ENCODE assay signal across 1 cellular context in the genomic region with DNA sequence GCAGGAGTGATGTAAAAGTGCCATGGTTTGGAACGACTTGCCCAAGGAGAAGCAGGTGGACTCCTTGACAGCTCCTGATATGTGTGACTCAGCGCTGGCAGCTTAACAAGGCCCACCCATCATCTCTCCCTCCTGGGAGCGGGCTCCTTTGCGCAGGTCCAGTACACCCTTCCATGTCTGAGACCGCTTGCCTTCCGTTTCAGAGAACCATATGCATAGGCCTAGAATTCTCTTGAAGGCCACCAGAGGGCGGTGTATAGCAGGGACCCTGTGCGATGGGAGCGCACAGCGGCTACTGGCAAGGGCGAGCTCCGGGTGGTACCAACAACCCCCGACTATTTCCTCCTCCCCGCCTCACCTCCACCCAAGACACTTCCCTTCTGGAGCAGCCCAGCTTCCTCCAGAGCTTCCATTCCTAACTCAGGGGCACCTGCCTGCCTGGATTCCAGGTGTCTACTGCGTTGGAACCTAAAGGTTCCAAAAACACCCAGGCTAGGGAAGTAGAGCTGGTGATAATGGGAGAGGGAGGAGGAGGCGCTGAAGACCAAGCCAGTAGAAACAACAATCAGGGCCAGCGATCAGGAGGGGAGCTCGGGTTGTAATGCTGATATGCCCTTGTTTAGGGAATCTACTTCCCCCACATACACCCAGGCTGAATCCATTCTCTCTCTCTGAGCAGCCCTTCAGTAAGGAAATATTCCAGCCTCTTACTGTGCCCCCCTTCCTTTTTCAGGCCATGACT.
TF ChIP-seq lines count a peak whose summit lies in the region.

No MANE protein-coding gene starts in this region.

TF ChIP-seq in K562, 482 proteins besides CTCF, POLR2A, EP300 and RAD21 (continued from another document and continues in another):
- TF ChIP-seq, protein P1, sequence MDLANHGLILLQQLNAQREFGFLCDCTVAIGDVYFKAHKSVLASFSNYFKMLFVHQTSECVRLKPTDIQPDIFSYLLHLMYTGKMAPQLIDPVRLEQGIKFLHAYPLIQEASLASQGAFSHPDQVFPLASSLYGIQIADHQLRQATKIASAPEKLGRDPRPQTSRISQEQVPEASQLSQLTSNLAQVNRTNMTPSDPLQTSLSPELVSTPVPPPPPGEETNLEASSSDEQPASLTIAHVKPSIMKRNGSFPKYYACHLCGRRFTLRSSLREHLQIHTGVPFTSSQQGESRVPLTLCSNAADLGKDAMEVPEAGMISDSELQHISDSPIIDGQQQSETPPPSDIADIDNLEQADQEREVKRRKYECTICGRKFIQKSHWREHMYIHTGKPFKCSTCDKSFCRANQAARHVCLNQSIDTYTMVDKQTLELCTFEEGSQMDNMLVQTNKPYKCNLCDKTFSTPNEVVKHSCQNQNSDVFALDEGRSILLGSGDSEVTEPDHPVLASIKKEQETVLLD (IDR thresholded peaks at IDR 0.05): peak; percentile 23; the same call in 1 of the 2 replicates
- TF ChIP-seq MYNN (IDR thresholded peaks at IDR 0.05) (peak; percentile 66; the same call in 1 of the 2 replicates), MYNN (CRISPR knock-in tag; IDR thresholded peaks at IDR 0.05) (no peak), CTBP1 (IDR thresholded peaks at IDR 0.05; ENCODE audit: borderline replicate concordance) (peak; percentile 96), PURB (CRISPR knock-in tag; IDR thresholded peaks at IDR 0.05; ENCODE audit: low read depth) (no peak), GTF2F1 (IDR thresholded peaks at IDR 0.05; ENCODE audit: low read depth, low read length) (0 out of 2 replicates have a peak, but pooled peaks have one; percentile 54), TCF7 (IDR thresholded peaks at IDR 0.05; ENCODE audit: borderline replicate concordance) (no peak), ETS2 (tag; IDR thresholded peaks at IDR 0.05; ENCODE audit: borderline replicate concordance, poor library complexity, severe bottlenecking) (no peak), ZBTB7A (IDR thresholded peaks at IDR 0.05; ENCODE audit: borderline replicate concordance, control insufficient read depth, low read depth, low read length) (peak; percentile 38; the same call in 1 of the 2 replicates), HEY1 (CRISPR knock-in tag; IDR thresholded peaks at IDR 0.05; ENCODE audit: borderline replicate concordance) (no peak), GTF2A2 (tag; IDR thresholded peaks at IDR 0.05) (no peak), ETV6 (IDR thresholded peaks at IDR 0.05; ENCODE audit: borderline replicate concordance in 1 of 2, low read depth in 2 of 2, low read length in 1 of 2) (peak in 1 of 2 experiments; percentile 34; a peak in 1 of 4 replicates), ETV6 (CRISPR knock-in tag; IDR thresholded peaks at IDR 0.05; ENCODE audit: borderline replicate concordance) (no peak), ZBTB17 (CRISPR knock-in tag; IDR thresholded peaks at IDR 0.05) (peak; percentile 56), TCF3 (CRISPR knock-in tag; IDR thresholded peaks at IDR 0.05) (peak; percentile 29), SMC3 (conservative IDR thresholded peaks at IDR 0.05; ENCODE audit: insufficient read depth, low read depth, low read length) (peak; percentile 82), FOXA1 (IDR thresholded peaks at IDR 0.05; ENCODE audit: borderline replicate concordance) (no peak), MYBL2 (IDR thresholded peaks at IDR 0.05; ENCODE audit: low read depth) (no peak), MYBL2 (CRISPR knock-in tag; IDR thresholded peaks at IDR 0.05; ENCODE audit: borderline replicate concordance) (no peak), NCOR1 (IDR thresholded peaks at IDR 0.05) (no peak), KDM4B (IDR thresholded peaks at IDR 0.05; ENCODE audit: borderline replicate concordance in 2 of 2, low read depth in 1 of 2) (no peak), ZNF79 (CRISPR knock-in tag; IDR thresholded peaks at IDR 0.05; ENCODE audit: low read depth) (no peak), NEUROD1 (IDR thresholded peaks at IDR 0.05; ENCODE audit: borderline replicate concordance, low read depth, low read length, partially characterized antibody) (no peak), ESRRA (IDR thresholded peaks at IDR 0.05; ENCODE audit: borderline replicate concordance, low read depth) (peak; percentile 20; the same call in 1 of the 2 replicates), C11orf30 (IDR thresholded peaks at IDR 0.05; ENCODE audit: low read depth) (peak; percentile 55), IFI16 (CRISPR knock-in tag; IDR thresholded peaks at IDR 0.05) (no peak), ELF2 (CRISPR knock-in tag; IDR thresholded peaks at IDR 0.05) (no peak), WHSC1 (IDR thresholded peaks at IDR 0.05; ENCODE audit: low read length) (no peak), RUNX1 (IDR thresholded peaks at IDR 0.05; ENCODE audit: low read depth) (no peak), STAG1 (CRISPR knock-in tag; IDR thresholded peaks at IDR 0.05; ENCODE audit: borderline replicate concordance) (no peak), SMARCE1 (IDR thresholded peaks at IDR 0.05) (peak; percentile 15; the same call in 1 of the 2 replicates)
- TF ChIP-seq, protein P2, sequence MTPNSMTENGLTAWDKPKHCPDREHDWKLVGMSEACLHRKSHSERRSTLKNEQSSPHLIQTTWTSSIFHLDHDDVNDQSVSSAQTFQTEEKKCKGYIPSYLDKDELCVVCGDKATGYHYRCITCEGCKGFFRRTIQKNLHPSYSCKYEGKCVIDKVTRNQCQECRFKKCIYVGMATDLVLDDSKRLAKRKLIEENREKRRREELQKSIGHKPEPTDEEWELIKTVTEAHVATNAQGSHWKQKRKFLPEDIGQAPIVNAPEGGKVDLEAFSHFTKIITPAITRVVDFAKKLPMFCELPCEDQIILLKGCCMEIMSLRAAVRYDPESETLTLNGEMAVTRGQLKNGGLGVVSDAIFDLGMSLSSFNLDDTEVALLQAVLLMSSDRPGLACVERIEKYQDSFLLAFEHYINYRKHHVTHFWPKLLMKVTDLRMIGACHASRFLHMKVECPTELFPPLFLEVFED (CRISPR knock-in tag; conservative IDR thresholded peaks at IDR 0.05): 0 out of 2 replicates have a peak, but pooled peaks have one; percentile 42
- TF ChIP-seq, protein P3, sequence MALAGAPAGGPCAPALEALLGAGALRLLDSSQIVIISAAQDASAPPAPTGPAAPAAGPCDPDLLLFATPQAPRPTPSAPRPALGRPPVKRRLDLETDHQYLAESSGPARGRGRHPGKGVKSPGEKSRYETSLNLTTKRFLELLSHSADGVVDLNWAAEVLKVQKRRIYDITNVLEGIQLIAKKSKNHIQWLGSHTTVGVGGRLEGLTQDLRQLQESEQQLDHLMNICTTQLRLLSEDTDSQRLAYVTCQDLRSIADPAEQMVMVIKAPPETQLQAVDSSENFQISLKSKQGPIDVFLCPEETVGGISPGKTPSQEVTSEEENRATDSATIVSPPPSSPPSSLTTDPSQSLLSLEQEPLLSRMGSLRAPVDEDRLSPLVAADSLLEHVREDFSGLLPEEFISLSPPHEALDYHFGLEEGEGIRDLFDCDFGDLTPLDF (CRISPR knock-in tag; IDR thresholded peaks at IDR 0.05): no peak
- TF ChIP-seq, protein P4, sequence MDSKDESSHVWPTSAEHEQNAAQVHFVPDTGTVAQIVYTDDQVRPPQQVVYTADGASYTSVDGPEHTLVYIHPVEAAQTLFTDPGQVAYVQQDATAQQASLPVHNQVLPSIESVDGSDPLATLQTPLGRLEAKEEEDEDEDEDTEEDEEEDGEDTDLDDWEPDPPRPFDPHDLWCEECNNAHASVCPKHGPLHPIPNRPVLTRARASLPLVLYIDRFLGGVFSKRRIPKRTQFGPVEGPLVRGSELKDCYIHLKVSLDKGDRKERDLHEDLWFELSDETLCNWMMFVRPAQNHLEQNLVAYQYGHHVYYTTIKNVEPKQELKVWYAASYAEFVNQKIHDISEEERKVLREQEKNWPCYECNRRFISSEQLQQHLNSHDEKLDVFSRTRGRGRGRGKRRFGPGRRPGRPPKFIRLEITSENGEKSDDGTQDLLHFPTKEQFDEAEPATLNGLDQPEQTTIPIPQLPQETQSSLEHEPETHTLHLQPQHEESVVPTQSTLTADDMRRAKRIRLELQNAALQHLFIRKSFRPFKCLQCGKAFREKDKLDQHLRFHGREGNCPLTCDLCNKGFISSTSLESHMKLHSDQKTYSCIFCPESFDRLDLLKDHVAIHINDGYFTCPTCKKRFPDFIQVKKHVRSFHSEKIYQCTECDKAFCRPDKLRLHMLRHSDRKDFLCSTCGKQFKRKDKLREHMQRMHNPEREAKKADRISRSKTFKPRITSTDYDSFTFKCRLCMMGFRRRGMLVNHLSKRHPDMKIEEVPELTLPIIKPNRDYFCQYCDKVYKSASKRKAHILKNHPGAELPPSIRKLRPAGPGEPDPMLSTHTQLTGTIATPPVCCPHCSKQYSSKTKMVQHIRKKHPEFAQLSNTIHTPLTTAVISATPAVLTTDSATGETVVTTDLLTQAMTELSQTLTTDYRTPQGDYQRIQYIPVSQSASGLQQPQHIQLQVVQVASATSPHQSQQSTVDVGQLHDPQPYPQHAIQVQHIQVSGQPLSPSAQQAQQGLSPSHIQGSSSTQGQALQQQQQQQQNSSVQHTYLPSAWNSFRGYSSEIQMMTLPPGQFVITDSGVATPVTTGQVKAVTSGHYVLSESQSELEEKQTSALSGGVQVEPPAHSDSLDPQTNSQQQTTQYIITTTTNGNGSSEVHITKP (IDR thresholded peaks at IDR 0.05; ENCODE audit: partially characterized antibody): peak; percentile 50
- TF ChIP-seq, protein P5, sequence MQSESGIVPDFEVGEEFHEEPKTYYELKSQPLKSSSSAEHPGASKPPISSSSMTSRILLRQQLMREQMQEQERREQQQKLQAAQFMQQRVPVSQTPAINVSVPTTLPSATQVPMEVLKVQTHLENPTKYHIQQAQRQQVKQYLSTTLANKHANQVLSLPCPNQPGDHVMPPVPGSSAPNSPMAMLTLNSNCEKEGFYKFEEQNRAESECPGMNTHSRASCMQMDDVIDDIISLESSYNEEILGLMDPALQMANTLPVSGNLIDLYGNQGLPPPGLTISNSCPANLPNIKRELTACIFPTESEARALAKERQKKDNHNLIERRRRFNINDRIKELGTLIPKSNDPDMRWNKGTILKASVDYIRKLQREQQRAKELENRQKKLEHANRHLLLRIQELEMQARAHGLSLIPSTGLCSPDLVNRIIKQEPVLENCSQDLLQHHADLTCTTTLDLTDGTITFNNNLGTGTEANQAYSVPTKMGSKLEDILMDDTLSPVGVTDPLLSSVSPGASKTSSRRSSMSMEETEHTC (IDR thresholded peaks at IDR 0.05): no peak
- TF ChIP-seq, protein P6, sequence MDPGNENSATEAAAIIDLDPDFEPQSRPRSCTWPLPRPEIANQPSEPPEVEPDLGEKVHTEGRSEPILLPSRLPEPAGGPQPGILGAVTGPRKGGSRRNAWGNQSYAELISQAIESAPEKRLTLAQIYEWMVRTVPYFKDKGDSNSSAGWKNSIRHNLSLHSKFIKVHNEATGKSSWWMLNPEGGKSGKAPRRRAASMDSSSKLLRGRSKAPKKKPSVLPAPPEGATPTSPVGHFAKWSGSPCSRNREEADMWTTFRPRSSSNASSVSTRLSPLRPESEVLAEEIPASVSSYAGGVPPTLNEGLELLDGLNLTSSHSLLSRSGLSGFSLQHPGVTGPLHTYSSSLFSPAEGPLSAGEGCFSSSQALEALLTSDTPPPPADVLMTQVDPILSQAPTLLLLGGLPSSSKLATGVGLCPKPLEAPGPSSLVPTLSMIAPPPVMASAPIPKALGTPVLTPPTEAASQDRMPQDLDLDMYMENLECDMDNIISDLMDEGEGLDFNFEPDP (CRISPR knock-in tag; IDR thresholded peaks at IDR 0.05): no peak
- TF ChIP-seq, protein P7, sequence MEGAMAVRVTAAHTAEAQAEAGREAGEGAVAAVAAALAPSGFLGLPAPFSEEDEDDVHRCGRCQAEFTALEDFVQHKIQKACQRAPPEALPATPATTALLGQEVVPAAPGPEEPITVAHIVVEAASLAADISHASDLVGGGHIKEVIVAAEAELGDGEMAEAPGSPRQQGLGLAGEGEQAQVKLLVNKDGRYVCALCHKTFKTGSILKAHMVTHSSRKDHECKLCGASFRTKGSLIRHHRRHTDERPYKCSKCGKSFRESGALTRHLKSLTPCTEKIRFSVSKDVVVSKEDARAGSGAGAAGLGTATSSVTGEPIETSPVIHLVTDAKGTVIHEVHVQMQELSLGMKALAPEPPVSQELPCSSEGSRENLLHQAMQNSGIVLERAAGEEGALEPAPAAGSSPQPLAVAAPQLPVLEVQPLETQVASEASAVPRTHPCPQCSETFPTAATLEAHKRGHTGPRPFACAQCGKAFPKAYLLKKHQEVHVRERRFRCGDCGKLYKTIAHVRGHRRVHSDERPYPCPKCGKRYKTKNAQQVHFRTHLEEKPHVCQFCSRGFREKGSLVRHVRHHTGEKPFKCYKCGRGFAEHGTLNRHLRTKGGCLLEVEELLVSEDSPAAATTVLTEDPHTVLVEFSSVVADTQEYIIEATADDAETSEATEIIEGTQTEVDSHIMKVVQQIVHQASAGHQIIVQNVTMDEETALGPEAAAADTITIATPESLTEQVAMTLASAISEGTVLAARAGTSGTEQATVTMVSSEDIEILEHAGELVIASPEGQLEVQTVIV (CRISPR knock-in tag; IDR thresholded peaks at IDR 0.05; ENCODE audit: borderline replicate concordance): no peak
- TF ChIP-seq, protein P8, sequence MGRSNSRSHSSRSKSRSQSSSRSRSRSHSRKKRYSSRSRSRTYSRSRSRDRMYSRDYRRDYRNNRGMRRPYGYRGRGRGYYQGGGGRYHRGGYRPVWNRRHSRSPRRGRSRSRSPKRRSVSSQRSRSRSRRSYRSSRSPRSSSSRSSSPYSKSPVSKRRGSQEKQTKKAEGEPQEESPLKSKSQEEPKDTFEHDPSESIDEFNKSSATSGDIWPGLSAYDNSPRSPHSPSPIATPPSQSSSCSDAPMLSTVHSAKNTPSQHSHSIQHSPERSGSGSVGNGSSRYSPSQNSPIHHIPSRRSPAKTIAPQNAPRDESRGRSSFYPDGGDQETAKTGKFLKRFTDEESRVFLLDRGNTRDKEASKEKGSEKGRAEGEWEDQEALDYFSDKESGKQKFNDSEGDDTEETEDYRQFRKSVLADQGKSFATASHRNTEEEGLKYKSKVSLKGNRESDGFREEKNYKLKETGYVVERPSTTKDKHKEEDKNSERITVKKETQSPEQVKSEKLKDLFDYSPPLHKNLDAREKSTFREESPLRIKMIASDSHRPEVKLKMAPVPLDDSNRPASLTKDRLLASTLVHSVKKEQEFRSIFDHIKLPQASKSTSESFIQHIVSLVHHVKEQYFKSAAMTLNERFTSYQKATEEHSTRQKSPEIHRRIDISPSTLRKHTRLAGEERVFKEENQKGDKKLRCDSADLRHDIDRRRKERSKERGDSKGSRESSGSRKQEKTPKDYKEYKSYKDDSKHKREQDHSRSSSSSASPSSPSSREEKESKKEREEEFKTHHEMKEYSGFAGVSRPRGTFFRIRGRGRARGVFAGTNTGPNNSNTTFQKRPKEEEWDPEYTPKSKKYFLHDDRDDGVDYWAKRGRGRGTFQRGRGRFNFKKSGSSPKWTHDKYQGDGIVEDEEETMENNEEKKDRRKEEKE (IDR thresholded peaks at IDR 0.05; ENCODE audit: borderline replicate concordance in 1 of 2, control insufficient read depth in 1 of 2, low read depth in 2 of 2, low read length in 1 of 2): no peak
- TF ChIP-seq, protein P9, sequence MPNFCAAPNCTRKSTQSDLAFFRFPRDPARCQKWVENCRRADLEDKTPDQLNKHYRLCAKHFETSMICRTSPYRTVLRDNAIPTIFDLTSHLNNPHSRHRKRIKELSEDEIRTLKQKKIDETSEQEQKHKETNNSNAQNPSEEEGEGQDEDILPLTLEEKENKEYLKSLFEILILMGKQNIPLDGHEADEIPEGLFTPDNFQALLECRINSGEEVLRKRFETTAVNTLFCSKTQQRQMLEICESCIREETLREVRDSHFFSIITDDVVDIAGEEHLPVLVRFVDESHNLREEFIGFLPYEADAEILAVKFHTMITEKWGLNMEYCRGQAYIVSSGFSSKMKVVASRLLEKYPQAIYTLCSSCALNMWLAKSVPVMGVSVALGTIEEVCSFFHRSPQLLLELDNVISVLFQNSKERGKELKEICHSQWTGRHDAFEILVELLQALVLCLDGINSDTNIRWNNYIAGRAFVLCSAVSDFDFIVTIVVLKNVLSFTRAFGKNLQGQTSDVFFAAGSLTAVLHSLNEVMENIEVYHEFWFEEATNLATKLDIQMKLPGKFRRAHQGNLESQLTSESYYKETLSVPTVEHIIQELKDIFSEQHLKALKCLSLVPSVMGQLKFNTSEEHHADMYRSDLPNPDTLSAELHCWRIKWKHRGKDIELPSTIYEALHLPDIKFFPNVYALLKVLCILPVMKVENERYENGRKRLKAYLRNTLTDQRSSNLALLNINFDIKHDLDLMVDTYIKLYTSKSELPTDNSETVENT (CRISPR knock-in tag; IDR thresholded peaks at IDR 0.05): no peak
